Comparison of ENCODE assay signal across 18 cellular contexts in genomic region chr13:37134411-37135041, GRCh38. TPM values are rescaled to one million over a fixed set of nuclear protein-coding genes. Genes with fewer than 3 reads are reported as not detected.
DNase-seq lines count a peak whose midpoint lies in the region; ATAC-seq and TF ChIP-seq lines count a peak whose summit lies in the region.
"Had no signal": no experiment of that assay in that cellular context is flagged by ENCODE, and none has a peak within 500 bp of the region (broad histone marks: within the 10 kb centered on the region; RNA-seq: fewer than 3 reads in every experiment).

No MANE protein-coding gene starts in this region.

- intact Hi-C loops in Right ventricle myocardium superior (cut with DNase I): no loop called here
- intact Hi-C loops in cardiac septum (cut with DNase I): loop anchor here (5.0 kb wide), 1 partner anchor 73 kb away; no protein-coding TSS in a partner anchor
- intact Hi-C loops in gastrocnemius medialis (cut with DNase I; ENCODE audit: low total_unique reads): no loop called here

- in situ Hi-C loops in gastrocnemius medialis (cut with MboI; ENCODE audit: low sequenced_read_pairs in 4 of 4): no loop called here

- H3K27ac ChIP-seq in mesodermal cell (ENCODE audit: low read depth, low read length, severe bottlenecking): peak overlapping the region; percentile 41
- no peak overlapping the region for H3K27ac ChIP-seq in gastrocnemius medialis
- H3K27ac ChIP-seq: spleen, thoracic aorta had no signal

- no peak for TF ChIP-seq CTCF in gastrocnemius medialis (IDR thresholded peaks at IDR 0.05 in 4 of 5, conservative IDR thresholded peaks at IDR 0.05 in 1 of 5)

- no peak for DNase-seq in Right ventricle myocardium superior
- no peak for DNase-seq in cardiac septum (ENCODE audit: low spot score)
- peak; percentile 71 for DNase-seq in dermis blood vessel endothelial cell
- DNase-seq in left lobe of liver (ENCODE audit: low spot score): no peak
- DNase-seq in NCI-H187 (lab: John Stamatoyannopoulos, UW): no peak
- no peak for DNase-seq in cerebellar cortex (ENCODE audit: low spot score)
- no peak for DNase-seq in gastrocnemius medialis
- DNase-seq: 8988T; activated gamma-delta T cell; central memory CD4-positive, alpha-beta T cell; immature natural killer cell; KG1; NCI-H146; SHP77; spleen had no signal

- no peaks in the 10 kb centered on the region for H3K36me3 ChIP-seq in mesodermal cell (ENCODE audit: control insufficient read depth, insufficient read depth, low read length)
- H3K36me3 ChIP-seq in gastrocnemius medialis: no peaks in the 10 kb centered on the region
- H3K36me3 ChIP-seq: spleen, thoracic aorta had no signal

- no peak overlapping the region for H3K4me3 ChIP-seq in mesodermal cell (ENCODE audit: extremely low read depth, insufficient read depth, low read length, poor library complexity, severe bottlenecking)
- no peak overlapping the region for H3K4me3 ChIP-seq in gastrocnemius medialis
- H3K4me3 ChIP-seq: spleen, thoracic aorta had no signal

- H3K4me1 ChIP-seq in mesodermal cell (ENCODE audit: control insufficient read depth, insufficient read depth, low read length, poor library complexity, severe bottlenecking) (peaks cover 12% of the 10 kb centered on the region), gastrocnemius medialis (no peaks in the 10 kb centered on the region)
- H3K4me1 ChIP-seq: spleen had no signal

- H3K9me3 ChIP-seq in mesodermal cell (ENCODE audit: control insufficient read depth, low read length): no peaks in the 10 kb centered on the region
- H3K9me3 ChIP-seq in gastrocnemius medialis: no peaks in the 10 kb centered on the region
- H3K9me3 ChIP-seq: spleen, thoracic aorta had no signal

- peak; percentile 74 for ATAC-seq in Right ventricle myocardium superior (ENCODE audit: poor library complexity)
- ATAC-seq in left lobe of liver: no peak
- ATAC-seq in gastrocnemius medialis: no peak

- 67 to 77% methylated on average over 2 to 3 of the region's 6 CpGs for WGBS in mesodermal cell (ENCODE audit: insufficient coverage in 2 of 2), 2 experiments

- no peaks in the 10 kb centered on the region for H3K27me3 ChIP-seq in gastrocnemius medialis
- H3K27me3 ChIP-seq: spleen had no signal

- TF ChIP-seq POLR2A in gastrocnemius medialis (IDR thresholded peaks at IDR 0.05): no peak

RNA-seq across cellular contexts. Expression of gene CSNK1A1L, which starts 29.1 kb away (rescaled TPM):
- not detected for total RNA-seq in Right ventricle myocardium superior
- not detected for total RNA-seq in cardiac septum
- total RNA-seq in dermis blood vessel endothelial cell: not detected in 2 replicates
- not detected for polyA plus RNA-seq in mesodermal cell (2013, experiment 1 of 2)
- not detected for polyA plus RNA-seq in mesodermal cell (2013, experiment 2 of 2)
- total RNA-seq in left lobe of liver: not detected
- not detected for total RNA-seq in gastrocnemius medialis
- total RNA-seq: epithelial cell of proximal tubule, spleen, thoracic aorta had no signal
- polyA plus RNA-seq: immature natural killer cell, spleen had no signal
